Comparison of ENCODE assay signal across 14 cellular contexts in the genomic region with DNA sequence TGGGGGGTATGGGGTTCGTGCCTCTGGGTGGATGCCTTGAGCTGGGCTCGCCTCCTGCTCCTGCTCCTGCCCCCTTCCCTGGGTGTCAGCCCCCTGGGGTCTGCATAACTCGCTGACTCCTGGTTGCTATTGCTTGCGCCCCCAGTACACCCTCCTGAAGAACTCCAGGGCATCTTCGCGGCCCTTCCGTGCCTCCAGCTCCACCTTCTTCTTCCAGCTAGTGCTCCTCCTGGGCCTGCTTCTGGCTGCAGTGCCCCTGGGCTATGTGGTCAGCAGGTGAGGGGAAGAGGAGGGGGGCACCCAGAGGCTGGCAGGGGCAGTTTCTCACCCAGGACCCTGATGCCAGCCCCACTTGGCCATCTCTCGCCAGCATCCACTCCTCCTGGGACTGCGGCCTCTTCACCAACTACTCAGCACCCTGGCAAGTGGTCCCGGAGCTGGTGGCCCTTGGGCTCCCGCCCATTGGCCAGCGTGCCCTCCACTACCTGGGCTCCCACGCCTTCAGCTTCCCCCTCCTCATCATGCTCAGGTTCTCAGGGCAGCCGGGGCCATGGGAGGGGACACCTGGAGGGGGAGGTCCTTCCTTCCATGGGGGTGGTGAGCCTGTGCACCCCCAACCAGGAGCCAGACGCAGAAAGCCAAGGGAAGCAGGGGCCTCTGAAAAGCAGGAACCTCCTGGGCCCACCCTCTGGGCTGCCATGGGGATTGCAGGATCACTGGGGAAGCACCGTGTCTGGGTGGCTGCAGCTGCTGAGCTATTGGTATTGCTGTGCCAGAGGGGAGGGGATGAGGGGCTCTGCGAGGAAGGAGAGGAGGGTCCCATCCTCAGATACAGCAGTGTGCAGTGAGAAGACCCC. TPM values are rescaled to one million over a fixed set of nuclear protein-coding genes. Genes with fewer than 3 reads are reported as not detected.
DNase-seq lines count a peak whose midpoint lies in the region; ATAC-seq and TF ChIP-seq lines count a peak whose summit lies in the region.
"Had no signal": no experiment of that assay in that cellular context is flagged by ENCODE, and none has a peak within 500 bp of the region (broad histone marks: within the 10 kb centered on the region; RNA-seq: fewer than 3 reads in every experiment).

No MANE protein-coding gene starts in this region.

- peak overlapping the region; percentile 11 to 94 (median 52) for H3K4me2 ChIP-seq in BLaER1 treated with 17β-estradiol and CSF1 and Interleukin-3, amounts not matched to agents 10 nM and 100 nM

- peaks cover 27% of the 10 kb centered on the region for H3K36me3 Mint-ChIP-seq in memory B cell

- no peaks in the 10 kb centered on the region for H3K9me3 ChIP-seq in BLaER1 treated with 17β-estradiol and CSF1 and Interleukin-3, amounts not matched to agents 10 nM and 100 nM (replicated peaks in 1 of 11)
- no peaks in the 10 kb centered on the region for H3K9me3 ChIP-seq in WERI-Rb-1 (ENCODE audit: severe bottlenecking)
- H3K9me3 ChIP-seq: upper lobe of left lung had no signal

- peak overlapping the region in 5 of 11 experiments; percentile 19 to 30 (median 22); a peak in 4 of 22 replicates for H3K27ac ChIP-seq in BLaER1 treated with 17β-estradiol and CSF1 and Interleukin-3, amounts not matched to agents 10 nM and 100 nM
- no peak overlapping the region for H3K27ac ChIP-seq in WERI-Rb-1
- H3K27ac ChIP-seq: GM23248 had no signal

- peak overlapping the region; percentile 65 for H3K4me3 Mint-ChIP-seq in memory B cell

- H3K27ac Mint-ChIP-seq in memory B cell, result peak overlapping the region; percentile 88

- H3K9ac ChIP-seq in BLaER1 treated with 17β-estradiol and CSF1 and Interleukin-3, amounts not matched to agents 10 nM and 100 nM, result peak overlapping the region in 4 of 11 experiments; percentile 9 to 37 (median 17); a peak in 2 of 22 replicates
- H3K9ac ChIP-seq: GM23248 had no signal

- H3K36me3 ChIP-seq in BLaER1 treated with 17β-estradiol and CSF1 and Interleukin-3, amounts not matched to agents 10 nM and 100 nM, result peaks cover 9 to 61% (median 28%) of the 10 kb centered on the region in 11 experiments; a peak in 21 of 22 replicates
- H3K36me3 ChIP-seq in WERI-Rb-1, result no peaks in the 10 kb centered on the region
- H3K36me3 ChIP-seq: upper lobe of left lung had no signal

- H3K4me1 ChIP-seq in BLaER1 treated with 17β-estradiol and CSF1 and Interleukin-3, amounts not matched to agents 10 nM and 100 nM, result peaks cover 69 to 100% (median 86%) of the 10 kb centered on the region in 10 experiments

- no peaks in the 10 kb centered on the region for H3K27me3 Mint-ChIP-seq in memory B cell

- TF ChIP-seq CTCF in WERI-Rb-1 (IDR thresholded peaks at IDR 0.05; ENCODE audit: low read depth, low read length), result no peak

- H3K9me3 Mint-ChIP-seq in memory B cell, result no peaks in the 10 kb centered on the region

- ATAC-seq in memory B cell (ENCODE audit: low read depth) (no peak), HG03139 (IDR thresholded peaks at IDR 0.05; ENCODE audit: unreplicated experiment) (no peak)

- DNase-seq in Daoy (ENCODE audit: low read depth), result peak; percentile 10
- peak; percentile 25 for DNase-seq in WERI-Rb-1
- DNase-seq in memory B cell (ENCODE audit: low spot score in 2 of 2), result no peak
- no peak for DNase-seq in T1000 (lab: John Stamatoyannopoulos, UW)
- DNase-seq in medulla oblongata (ENCODE audit: extremely low spot score), result no peak
- DNase-seq: activated CD8-positive, alpha-beta memory T cell treated with anti-CD3 and anti-CD28 coated beads, Interleukin-2, amount 50 U/mL, for 4 hours; GM23248; NCI-H2029 treated with DMSO at 0.1 percent for 48 hours; NCI-H748 treated with DMSO at 0.1 percent for 48 hours; Right ventricle myocardium superior had no signal

- peaks cover 0 to 91% (median 38%) of the 10 kb centered on the region in 11 experiments; a peak in 18 of 22 replicates for H4K20me1 ChIP-seq in BLaER1 treated with 17β-estradiol and CSF1 and Interleukin-3, amounts not matched to agents 10 nM and 100 nM

- no peaks in the 10 kb centered on the region for H3K27me3 ChIP-seq in BLaER1 treated with 17β-estradiol and CSF1 and Interleukin-3, amounts not matched to agents 10 nM and 100 nM
- H3K27me3 ChIP-seq in WERI-Rb-1 (ENCODE audit: insufficient read depth, low read depth, severe bottlenecking), result no peaks in the 10 kb centered on the region
- H3K27me3 ChIP-seq: upper lobe of left lung had no signal

- no peak overlapping the region for H3K4me3 ChIP-seq in BLaER1 treated with 17β-estradiol and CSF1 and Interleukin-3, amounts not matched to agents 10 nM and 100 nM
- H3K4me3 ChIP-seq in WERI-Rb-1 (ENCODE audit: low read depth, low read length), result no peak overlapping the region
- H3K4me3 ChIP-seq: GM23248, upper lobe of left lung had no signal

- peaks cover 58% of the 10 kb centered on the region for H3K4me1 Mint-ChIP-seq in memory B cell

RNA-seq across cellular contexts. Expression of a gene that starts 7.8 kb away (rescaled TPM):
- not detected in 2 replicates for total RNA-seq in Daoy (2014; rRNA removed; shearing (Covaris generic))
- total RNA-seq: GM23248, renal cortical epithelial cell, Right ventricle myocardium superior had no signal

RNA-seq across cellular contexts. Expression of a gene that starts 7.9 kb away (rescaled TPM):
- not detected in 2 replicates for total RNA-seq in Daoy (2014; rRNA removed; shearing (Covaris generic))
- total RNA-seq: GM23248 had no signal

RNA-seq across cellular contexts. Expression of a gene that starts 9.9 kb away (rescaled TPM):
- total RNA-seq in Daoy (2014; rRNA removed; shearing (Covaris generic)), result 0.80 and 4.6 TPM in 2 replicates
- total RNA-seq: GM23248 had no signal

RNA-seq across cellular contexts. Expression of a gene that starts 29.9 kb away (rescaled TPM):
- total RNA-seq in Daoy (2014; rRNA removed; shearing (Covaris generic)), result 14.8 and 19.4 TPM in 2 replicates

RNA-seq across cellular contexts. Expression of a gene that starts 48.4 kb away (rescaled TPM):
- 111 and 130 TPM in 2 replicates for total RNA-seq in Daoy (2014; rRNA removed; shearing (Covaris generic))

Comparison
In these comparisons a context has a peak if more than half of its experiments do, and no peak if none do; other contexts are left out.
1. DNase-seq: peak in Daoy (single experiment) and WERI-Rb-1 (single experiment); none in memory B cell (0 of 2), T1000 (single experiment) and medulla oblongata (single experiment).